ENCODE assay signal across 10 cellular contexts in the genomic region with DNA sequence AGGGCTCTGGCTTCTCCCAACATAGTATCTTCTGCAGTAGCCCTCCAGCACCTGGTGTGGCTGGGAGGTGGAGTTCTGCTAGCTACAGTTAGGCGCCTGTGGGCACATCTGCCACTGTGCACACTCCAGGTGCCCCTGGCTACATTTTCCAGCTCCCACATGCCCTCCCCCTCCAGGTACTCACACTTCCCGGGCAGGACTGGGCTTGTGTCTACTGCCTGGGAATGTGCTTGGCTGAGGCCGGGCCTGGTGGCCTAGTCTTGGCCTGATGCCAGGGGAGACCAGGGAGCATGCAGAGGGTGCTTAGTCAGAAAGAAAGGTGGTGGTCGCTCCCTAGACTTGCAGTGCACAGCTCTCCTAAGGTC. TPM values are rescaled to one million over a fixed set of nuclear protein-coding genes. Genes with fewer than 3 reads are reported as not detected.
A peak's percentile ranks its signal among the peaks of the same experiment; 100 is the strongest.
DNase-seq lines count a peak whose midpoint lies in the region; ATAC-seq, FAIRE-seq and TF ChIP-seq lines count a peak whose summit lies in the region.
"Had no signal": no experiment of that assay in that cellular context is flagged by ENCODE, and none has a peak within 500 bp of the region (broad histone marks: within the 10 kb centered on the region; RNA-seq: fewer than 3 reads in every experiment).

No MANE protein-coding gene starts in this region.

- no peaks in the 10 kb centered on the region for H3K9me3 ChIP-seq in keratinocyte (ENCODE audit: control insufficient read depth, low read depth, low read length)
- no peaks in the 10 kb centered on the region for H3K9me3 ChIP-seq in effector memory CD4-positive, alpha-beta T cell (ENCODE audit: control insufficient read depth, low read length)

- peak overlapping the region; percentile 6 to 96 (median 93) for H3K4me3 ChIP-seq in keratinocyte (ENCODE audit: control insufficient read depth in 2 of 3, extremely low read depth in 1 of 3, insufficient read depth in 2 of 3, low read depth in 1 of 3, low read length in 3 of 3)
- H3K4me3 ChIP-seq in effector memory CD4-positive, alpha-beta T cell (ENCODE audit: insufficient read depth, low read depth, low read length, poor library complexity, severe bottlenecking) = no peak overlapping the region

- H3K4me2 ChIP-seq in keratinocyte (ENCODE audit: control insufficient read depth, extremely low read depth, insufficient read depth, low read depth, low read length) = peak overlapping the region; percentile 100

- POLR2A ChIA-PET in activated B cell treated with CpG ODN at 0.5 μM for 24 hours (lab: Charles Lee) = interaction anchor here (0.6 to 1.4 kb wide), 2 partner anchors 11 to 93 kb away, joined by 3 to 4 read pairs; no protein-coding TSS in a partner anchor

- no peak overlapping the region for H3K4me3 Mint-ChIP-seq in activated B cell treated with CpG ODN at 0.5 μM for 24 hours
- H3K4me3 Mint-ChIP-seq in stimulated activated effector memory CD8-positive, alpha-beta T cell treated with anti-CD3 and anti-CD28 coated beads, Interleukin-12 subunit alpha, Interleukin-12 subunit beta, amount 100 ng/mL, for 72 hours = no peak overlapping the region

- H3K36me3 ChIP-seq in keratinocyte (ENCODE audit: control insufficient read depth in 2 of 2, extremely low read depth in 1 of 2, insufficient read depth in 2 of 2, low read length in 2 of 2) = peaks cover 12 to 17% of the 10 kb centered on the region in 2 experiments
- H3K36me3 ChIP-seq in effector memory CD4-positive, alpha-beta T cell (ENCODE audit: control insufficient read depth, insufficient read depth, low read length) = no peaks in the 10 kb centered on the region

- peak; percentile 99 for FAIRE-seq in keratinocyte (lab: Jason Lieb, UNC)

- intact Hi-C loops in activated B cell treated with CpG ODN at 0.5 μM for 24 hours (cut with micrococcal nuclease) = no loop called here

- no peaks in the 10 kb centered on the region for H3K36me3 Mint-ChIP-seq in activated B cell treated with CpG ODN at 0.5 μM for 24 hours (ENCODE audit: low read depth)
- H3K36me3 Mint-ChIP-seq in stimulated activated effector memory CD8-positive, alpha-beta T cell treated with anti-CD3 and anti-CD28 coated beads, Interleukin-12 subunit alpha, Interleukin-12 subunit beta, amount 100 ng/mL, for 72 hours = no peaks in the 10 kb centered on the region
- H3K36me3 Mint-ChIP-seq: CD8-positive, alpha-beta memory T cell had no signal

- no peak overlapping the region for H2AFZ ChIP-seq in keratinocyte (ENCODE audit: control insufficient read depth, low read length)

- H3K27me3 ChIP-seq in keratinocyte (ENCODE audit: control insufficient read depth, extremely low read depth, insufficient read depth, low read length) = no peaks in the 10 kb centered on the region
- peaks cover 4% of the 10 kb centered on the region for H3K27me3 ChIP-seq in effector memory CD4-positive, alpha-beta T cell (replicated peaks; ENCODE audit: control insufficient read depth, insufficient read depth, low read length, poor library complexity, severe bottlenecking)

- peak overlapping the region; percentile 87 for H3K9ac ChIP-seq in keratinocyte (ENCODE audit: control insufficient read depth, extremely low read depth, insufficient read depth, low read length)

- peaks cover 18% of the 10 kb centered on the region for H3K27me3 Mint-ChIP-seq in activated B cell treated with CpG ODN at 0.5 μM for 24 hours

- TF ChIP-seq CTCF in 22Rv1 (IDR thresholded peaks at IDR 0.05) (no peak), activated B cell treated with CpG ODN at 0.5 μM for 24 hours (IDR thresholded peaks at IDR 0.05) (no peak), keratinocyte (optimal IDR thresholded peaks at IDR 0.05 in 1 of 3, IDR thresholded peaks at IDR 0.05 in 1 of 3, conservative IDR thresholded peaks at IDR 0.05 in 1 of 3; ENCODE audit: extremely low read depth in 1 of 3, insufficient read depth in 2 of 3, low read length in 3 of 3) (no peak)

- no peaks in the 10 kb centered on the region for H3K9me3 Mint-ChIP-seq in activated B cell treated with CpG ODN at 0.5 μM for 24 hours
- no peaks in the 10 kb centered on the region for H3K9me3 Mint-ChIP-seq in stimulated activated effector memory CD8-positive, alpha-beta T cell treated with anti-CD3 and anti-CD28 coated beads, Interleukin-12 subunit alpha, Interleukin-12 subunit beta, amount 100 ng/mL, for 72 hours
- H3K9me3 Mint-ChIP-seq: CD8-positive, alpha-beta memory T cell had no signal

- dilution Hi-C loops in keratinocyte (cut with MboI; ENCODE audit: extremely low pct_ligation_motif_present, low sequenced_read_pairs) = no loop called here

- H3K4me1 Mint-ChIP-seq in activated B cell treated with CpG ODN at 0.5 μM for 24 hours = peaks cover 9% of the 10 kb centered on the region
- peaks cover 19% of the 10 kb centered on the region for H3K4me1 Mint-ChIP-seq in stimulated activated effector memory CD8-positive, alpha-beta T cell treated with anti-CD3 and anti-CD28 coated beads, Interleukin-12 subunit alpha, Interleukin-12 subunit beta, amount 100 ng/mL, for 72 hours

- H3K27ac Mint-ChIP-seq in activated B cell treated with CpG ODN at 0.5 μM for 24 hours = peak overlapping the region; percentile 35
- no peak overlapping the region for H3K27ac Mint-ChIP-seq in stimulated activated effector memory CD8-positive, alpha-beta T cell treated with anti-CD3 and anti-CD28 coated beads, Interleukin-12 subunit alpha, Interleukin-12 subunit beta, amount 100 ng/mL, for 72 hours

- no peaks in the 10 kb centered on the region for H3K9me1 ChIP-seq in keratinocyte (ENCODE audit: control insufficient read depth, extremely low read depth, insufficient read depth, low read length)

- CTCF ChIA-PET in activated B cell treated with CpG ODN at 0.5 μM for 24 hours (lab: Charles Lee) = interaction anchor here (0.7 kb wide), 1 partner anchor 552 kb away, joined by 3 read pairs; no protein-coding TSS in a partner anchor

- no peak for ATAC-seq in activated B cell treated with CpG ODN at 0.5 μM for 24 hours (ENCODE audit: low read depth)
- ATAC-seq in stimulated activated effector memory CD8-positive, alpha-beta T cell treated with anti-CD3 and anti-CD28 coated beads, Interleukin-12 subunit alpha, Interleukin-12 subunit beta, amount 100 ng/mL, for 72 hours = no peak
- ATAC-seq in HG03571 (IDR thresholded peaks at IDR 0.05; ENCODE audit: unreplicated experiment) = no peak

- no peaks in the 10 kb centered on the region for H4K20me1 ChIP-seq in keratinocyte (ENCODE audit: control insufficient read depth, extremely low read depth, insufficient read depth, low read length)

- H3K4me1 ChIP-seq in keratinocyte (ENCODE audit: control insufficient read depth, extremely low read depth, insufficient read depth, low read length) = peaks cover 69% of the 10 kb centered on the region
- peaks cover 4% of the 10 kb centered on the region for H3K4me1 ChIP-seq in effector memory CD4-positive, alpha-beta T cell (ENCODE audit: control insufficient read depth, insufficient read depth, low read length, poor library complexity, severe bottlenecking)

- peaks cover 9% of the 10 kb centered on the region for H3K79me2 ChIP-seq in keratinocyte (ENCODE audit: control insufficient read depth, insufficient read depth, low read length)

- DNase-seq in NCI-H1092 (lab: John Stamatoyannopoulos, UW) (peak; percentile 32), activated B cell treated with CpG ODN at 0.5 μM for 24 hours (no peak), keratinocyte (ENCODE audit: low read depth, low spot score) (peak; percentile 95), iPS-NIHi7 (ENCODE audit: extremely low spot score) (no peak)
- no peak for DNase-seq in effector memory CD4-positive, alpha-beta T cell
- DNase-seq in stimulated activated effector memory CD8-positive, alpha-beta T cell treated with anti-CD3 and anti-CD28 coated beads, Interleukin-12 subunit alpha, Interleukin-12 subunit beta, amount 100 ng/mL, for 72 hours (ENCODE audit: low spot score in 2 of 2) = no peak
- DNase-seq: CD8-positive, alpha-beta memory T cell had no signal

- H3K27ac ChIP-seq in 22Rv1 (peak overlapping the region; percentile 81), keratinocyte (ENCODE audit: control insufficient read depth, insufficient read depth, low read length) (peak overlapping the region; percentile 81)
- no peak overlapping the region for H3K27ac ChIP-seq in effector memory CD4-positive, alpha-beta T cell (ENCODE audit: insufficient read depth, low read length, poor library complexity, severe bottlenecking)

RNA-seq across cellular contexts. Expression of a gene that starts 15.9 kb away (rescaled TPM):
- total RNA-seq in activated B cell treated with CpG ODN at 0.5 μM for 24 hours = 1.3 and 2.6 TPM in 2 replicates
- 35.0 to 46.8 TPM (median 38.4 TPM) in 3 replicates for polyA plus RNA-seq in keratinocyte
- polyA plus RNA-seq in keratinocyte (2011; ENCODE audit: low read depth) = 7.3 TPM
- polyA plus RNA-seq in keratinocyte (2011; cell fraction: cytosol; rRNA removed) = 22.1 and 33.7 TPM in 2 replicates
- polyA plus RNA-seq in keratinocyte (2011; cell fraction: nucleus; rRNA removed) = 84.3 and 109 TPM in 2 replicates
- 9.4 and 52.0 TPM in 2 replicates for polyA plus RNA-seq in keratinocyte (2012; ENCODE audit: low replicate concordance)
- polyA minus RNA-seq in keratinocyte = 61.9 to 100.0 TPM (median 61.9 TPM) in 3 replicates
- 73.3 TPM for polyA minus RNA-seq in keratinocyte (2011; cell fraction: cytosol; rRNA and poly(A)+ RNA removed)
- 59.3 and 72.3 TPM in 2 replicates for polyA minus RNA-seq in keratinocyte (2011; cell fraction: nucleus; rRNA and poly(A)+ RNA removed)

RNA-seq across cellular contexts. Expression of a gene that starts 51.1 kb away (rescaled TPM):
- total RNA-seq in activated B cell treated with CpG ODN at 0.5 μM for 24 hours = 91.3 and 94.7 TPM in 2 replicates
- polyA plus RNA-seq in keratinocyte = 121 to 216 TPM (median 150 TPM) in 3 replicates
- polyA plus RNA-seq in keratinocyte (2011; ENCODE audit: low read depth) = 77.9 TPM
- 127 and 260 TPM in 2 replicates for polyA plus RNA-seq in keratinocyte (2011; cell fraction: cytosol; rRNA removed)
- polyA plus RNA-seq in keratinocyte (2011; cell fraction: nucleus; rRNA removed) = 159 and 176 TPM in 2 replicates
- polyA plus RNA-seq in keratinocyte (2012; ENCODE audit: low replicate concordance) = 65.9 and 120 TPM in 2 replicates
- polyA minus RNA-seq in keratinocyte = 63.8 to 140 TPM (median 118 TPM) in 3 replicates
- 101 TPM for polyA minus RNA-seq in keratinocyte (2011; cell fraction: cytosol; rRNA and poly(A)+ RNA removed)
- 49.7 and 81.6 TPM in 2 replicates for polyA minus RNA-seq in keratinocyte (2011; cell fraction: nucleus; rRNA and poly(A)+ RNA removed)

RNA-seq across cellular contexts. Expression of a gene that starts 56.2 kb away (rescaled TPM):
- not detected in 2 replicates for total RNA-seq in activated B cell treated with CpG ODN at 0.5 μM for 24 hours
- polyA plus RNA-seq in keratinocyte = not detected in 3 replicates
- not detected for polyA plus RNA-seq in keratinocyte (2011; ENCODE audit: low read depth)
- polyA plus RNA-seq in keratinocyte (2011; cell fraction: cytosol; rRNA removed) = not detected in 2 replicates
- polyA plus RNA-seq in keratinocyte (2011; cell fraction: nucleus; rRNA removed) = not detected in 2 replicates
- polyA plus RNA-seq in keratinocyte (2012; ENCODE audit: low replicate concordance) = 0.03 and 0.08 TPM in 2 replicates
- polyA minus RNA-seq in keratinocyte = not detected in 3 replicates
- polyA minus RNA-seq in keratinocyte (2011; cell fraction: cytosol; rRNA and poly(A)+ RNA removed) = not detected
- polyA minus RNA-seq in keratinocyte (2011; cell fraction: nucleus; rRNA and poly(A)+ RNA removed) = not detected in 2 replicates
- total RNA-seq: CD8-positive, alpha-beta memory T cell; T-helper 2 cell treated with Interferon-gamma antibody and Interleukin-4, amounts not matched to agents 100 ng/mL and 5 ng/mL, for 36 hours had no signal
- polyA plus RNA-seq: CD8-positive, alpha-beta memory T cell had no signal

RNA-seq across cellular contexts. Expression of a gene that starts 57.5 kb away (rescaled TPM):
- total RNA-seq in activated B cell treated with CpG ODN at 0.5 μM for 24 hours = 13.8 and 13.9 TPM in 2 replicates
- polyA plus RNA-seq in keratinocyte = 31.2 to 34.9 TPM (median 32.9 TPM) in 3 replicates
- polyA plus RNA-seq in keratinocyte (2011; ENCODE audit: low read depth) = 27.7 TPM
- 27.1 and 43.5 TPM in 2 replicates for polyA plus RNA-seq in keratinocyte (2011; cell fraction: cytosol; rRNA removed)
- polyA plus RNA-seq in keratinocyte (2011; cell fraction: nucleus; rRNA removed) = 36.1 and 37.4 TPM in 2 replicates
- polyA plus RNA-seq in keratinocyte (2012; ENCODE audit: low replicate concordance) = 14.1 and 17.4 TPM in 2 replicates
- 24.6 to 32.6 TPM (median 29.2 TPM) in 3 replicates for polyA minus RNA-seq in keratinocyte
- polyA minus RNA-seq in keratinocyte (2011; cell fraction: cytosol; rRNA and poly(A)+ RNA removed) = 16.7 TPM
- polyA minus RNA-seq in keratinocyte (2011; cell fraction: nucleus; rRNA and poly(A)+ RNA removed) = 7.8 and 13.3 TPM in 2 replicates

Comparison
In these comparisons a context has a peak if more than half of its experiments do, and no peak if none do; other contexts are left out.
1. DNase-seq: peak in NCI-H1092 (single experiment) and keratinocyte (single experiment); none in activated B cell treated with CpG ODN at 0.5 μM for 24 hours (single experiment), effector memory CD4-positive, alpha-beta T cell (0 of 3), stimulated activated effector memory CD8-positive, alpha-beta T cell treated with anti-CD3 and anti-CD28 coated beads, Interleukin-12 subunit alpha, Interleukin-12 subunit beta, amount 100 ng/mL, for 72 hours (0 of 2) and iPS-NIHi7 (single experiment).